28 cellular contexts compared by ENCODE assay signal in genomic region chr2:168105127-168105683, GRCh38.
"Had no signal": no experiment of that assay in that cellular context is flagged by ENCODE, and none has a peak within 500 bp of the region (broad histone marks: within the 10 kb centered on the region; RNA-seq: fewer than 3 reads in every experiment).

No MANE protein-coding gene starts in this region.

- H3K27me3 ChIP-seq: esophagus squamous epithelium, heart right ventricle, right atrium auricular region, testis, tibial artery, upper lobe of left lung had no signal

- H3K27ac ChIP-seq: coronary artery, esophagus squamous epithelium, heart right ventricle, parathyroid adenoma, prostate gland, right atrium auricular region, testis, tibial artery, upper lobe of left lung had no signal

- H3K27ac Mint-ChIP-seq: stimulated activated memory B cell treated with anti-CD40 and anti-IgM and Interleukin-4, amounts not matched to agents 10 μg/mL and 1 μg/mL and 100 μg/mL, for 72 hours had no signal

- ATAC-seq: heart right ventricle; left lobe of liver; naive thymus-derived CD4-positive, alpha-beta T cell; sciatic nerve; stimulated activated memory B cell treated with anti-CD40 and anti-IgM and Interleukin-4, amounts not matched to agents 10 μg/mL and 1 μg/mL and 100 μg/mL, for 72 hours; stimulated activated naive CD8-positive, alpha-beta T cell treated with anti-CD3 and anti-CD28 coated beads, Interleukin-15, Interleukin-2, amounts not matched to agents 100 U/mL and 50 U/mL, for 24 hours had no signal

- H3K4me3 ChIP-seq: coronary artery, esophagus squamous epithelium, heart right ventricle, prostate gland, right atrium auricular region, smooth muscle cell, testis, tibial artery, upper lobe of left lung had no signal

- DNase-seq: dermis blood vessel endothelial cell; effector memory CD4-positive, alpha-beta T cell; esophagus squamous epithelium; foreskin melanocyte; glutamatergic neuron; heart right ventricle; hippocampal formation; kidney; mesenchymal stem cell; midbrain; naive thymus-derived CD4-positive, alpha-beta T cell; nucleus accumbens; stimulated activated CD4-positive, alpha-beta T cell treated with anti-CD3 and anti-CD28 coated beads, Interleukin-12 subunit alpha, Interleukin-12 subunit beta, amount 100 ng/mL, for 4 hours; stimulated activated CD4-positive, alpha-beta T cell treated with anti-CD3 and anti-CD28 coated beads, Interleukin-1b, Interleukin-23, amount 100 ng/mL, for 48 hours; stimulated activated CD4-positive, alpha-beta T cell treated with anti-CD3 and anti-CD28 coated beads, Interleukin-4, amount 100 ng/mL, for 24 hours; stimulated activated naive CD8-positive, alpha-beta T cell treated with anti-CD3 and anti-CD28 coated beads, Interleukin-15, Interleukin-2, amounts not matched to agents 100 U/mL and 50 U/mL, for 24 hours; substantia nigra; testis; tibial artery; upper lobe of left lung had no signal

- H3K4me1 ChIP-seq: esophagus squamous epithelium, parathyroid adenoma, prostate gland, right atrium auricular region, testis, tibial artery, upper lobe of left lung had no signal

- H3K27me3 Mint-ChIP-seq: naive thymus-derived CD4-positive, alpha-beta T cell; stimulated activated memory B cell treated with anti-CD40 and anti-IgM and Interleukin-4, amounts not matched to agents 10 μg/mL and 1 μg/mL and 100 μg/mL, for 72 hours had no signal

- H3K9me3 Mint-ChIP-seq: stimulated activated memory B cell treated with anti-CD40 and anti-IgM and Interleukin-4, amounts not matched to agents 10 μg/mL and 1 μg/mL and 100 μg/mL, for 72 hours had no signal

- H3K4me1 Mint-ChIP-seq: stimulated activated memory B cell treated with anti-CD40 and anti-IgM and Interleukin-4, amounts not matched to agents 10 μg/mL and 1 μg/mL and 100 μg/mL, for 72 hours had no signal

- H3K4me3 Mint-ChIP-seq: naive thymus-derived CD4-positive, alpha-beta T cell; stimulated activated memory B cell treated with anti-CD40 and anti-IgM and Interleukin-4, amounts not matched to agents 10 μg/mL and 1 μg/mL and 100 μg/mL, for 72 hours had no signal

- H3K9me3 ChIP-seq: esophagus squamous epithelium, heart right ventricle, prostate gland, right atrium auricular region, testis, tibial artery, upper lobe of left lung had no signal

- H3K36me3 ChIP-seq: prostate gland, right atrium auricular region, upper lobe of left lung had no signal
